39 cellular contexts compared by ENCODE assay signal in genomic region chr1:243332440-243332839, GRCh38.
"Had no signal": no experiment of that assay in that cellular context is flagged by ENCODE, and none has a peak within 500 bp of the region (broad histone marks: within the 10 kb centered on the region; RNA-seq: fewer than 3 reads in every experiment).

No MANE protein-coding gene starts in this region.

- FAIRE-seq: astrocyte, TTC549 had no signal

- H3K27ac Mint-ChIP-seq: activated B cell treated with CpG ODN at 0.5 μM for 24 hours; activated CD4-positive, alpha-beta memory T cell treated with anti-CD3 and anti-CD28 coated beads for 36 hours; activated CD8-positive, alpha-beta T cell treated with anti-CD3 and anti-CD28 coated beads for 36 hours; activated naive CD4-positive, alpha-beta T cell treated with anti-CD3 and anti-CD28 coated beads for 36 hours; activated naive CD4-positive, alpha-beta T cell treated with anti-CD3 and anti-CD28 coated beads, Interleukin-2, amount 50 U/mL, for 72 hours; activated naive CD8-positive, alpha-beta T cell treated with anti-CD3 and anti-CD28 coated beads for 36 hours; activated T-cell treated with anti-CD3 and anti-CD28 coated beads, Interleukin-2, amount 50 U/mL, for 72 hours; activated T-helper 1 cell treated with anti-CD3 and anti-CD28 coated beads, Interleukin-12 subunit alpha, Interleukin-12 subunit beta, Interleukin-2, Interleukin-4 antibody, amounts not matched to agents 30 ng/mL and 10 ng/mL and 1 ng/mL, durations not matched to agents 14 hours and 24 hours and 36 hours; activated T-helper 17 cell treated with anti-CD3 and anti-CD28 coated beads, Interleukin-2, amount 50 U/mL, for 72 hours; T-helper 1 cell treated with Interleukin-12 subunit alpha and Interleukin-12 subunit beta and Interleukin-4 antibody, amounts not matched to agents 30 μg/mL and 1 μg/mL, for 36 hours; T-helper 2 cell treated with Interferon-gamma antibody and Interleukin-4, amounts not matched to agents 5 μg/mL and 100 μg/mL, for 36 hours had no signal

- H3K27me3 Mint-ChIP-seq: activated B cell treated with CpG ODN at 0.5 μM for 24 hours; activated CD4-positive, alpha-beta memory T cell treated with anti-CD3 and anti-CD28 coated beads for 36 hours; activated CD8-positive, alpha-beta T cell treated with anti-CD3 and anti-CD28 coated beads for 36 hours; activated naive CD8-positive, alpha-beta T cell treated with anti-CD3 and anti-CD28 coated beads for 36 hours; activated T-helper 17 cell treated with anti-CD3 and anti-CD28 coated beads, Interleukin-2, amount 50 U/mL, for 72 hours; central memory CD8-positive, alpha-beta T cell had no signal

- DNase-seq: activated B cell treated with CpG ODN at 0.5 μM for 24 hours; activated CD4-positive, alpha-beta memory T cell treated with anti-CD3 and anti-CD28 coated beads for 36 hours; activated CD4-positive, alpha-beta T cell treated with anti-CD3 and anti-CD28 coated beads for 4 hours; activated CD4-positive, alpha-beta T cell treated with anti-CD3 and anti-CD28 coated beads, Interleukin-2, amount 50 U/mL, for 1 hour; activated CD4-positive, alpha-beta T cell treated with anti-CD3 and anti-CD28 coated beads, Interleukin-2, amount 50 U/mL, for 4 hours; activated CD4-positive, CD25-positive, alpha-beta regulatory T cell treated with anti-CD3 and anti-CD28 coated beads, Interleukin-2, amount 50 U/mL, for 72 hours; activated CD8-positive, alpha-beta memory T cell treated with anti-CD3 and anti-CD28 coated beads, Interleukin-2, amount 50 U/mL, for 4 hours; activated CD8-positive, alpha-beta T cell treated with anti-CD3 and anti-CD28 coated beads for 36 hours; activated effector memory CD4-positive, alpha-beta T cell treated with anti-CD3 and anti-CD28 coated beads, Interleukin-2, amount 50 U/mL, for 16 hours; activated gamma-delta T cell treated with Interleukin-2 at 50 U/mL for 16 hours; activated naive CD4-positive, alpha-beta T cell; activated naive CD4-positive, alpha-beta T cell treated with anti-CD3 and anti-CD28 coated beads for 36 hours; activated naive CD4-positive, alpha-beta T cell treated with anti-CD3 and anti-CD28 coated beads, Interleukin-2, amount 50 U/mL, for 16 hours; activated naive CD8-positive, alpha-beta T cell treated with anti-CD3 and anti-CD28 coated beads for 36 hours; activated T-cell treated with anti-CD3 and anti-CD28 coated beads for 4 hours; activated T-cell treated with anti-CD3 and anti-CD28 coated beads, Interleukin-2, amount 50 U/mL, for 1 hour; activated T-cell treated with anti-CD3 and anti-CD28 coated beads, Interleukin-2, amount 50 U/mL, for 4 hours; activated T-cell treated with anti-CD3 and anti-CD28 coated beads, Interleukin-2, amount 50 U/mL, for 72 hours; adrenal gland; amniotic stem cell; aorta; body of pancreas; brain microvascular endothelial cell; caudate nucleus; cerebellar nuclear complex; colonic mucosa; T-helper 2 cell; T-helper 9 cell had no signal

- H3K27me3 ChIP-seq: adrenal gland, body of pancreas, brain microvascular endothelial cell, breast epithelium, cardiac muscle cell, colonic mucosa had no signal

- H3K36me3 ChIP-seq: breast epithelium had no signal

- H3K4me1 ChIP-seq: body of pancreas, breast epithelium, colonic mucosa had no signal

- H3K4me3 Mint-ChIP-seq: activated B cell treated with CpG ODN at 0.5 μM for 24 hours; activated CD4-positive, alpha-beta memory T cell treated with anti-CD3 and anti-CD28 coated beads for 36 hours; activated CD8-positive, alpha-beta T cell treated with anti-CD3 and anti-CD28 coated beads for 36 hours; activated naive CD4-positive, alpha-beta T cell treated with anti-CD3 and anti-CD28 coated beads for 36 hours; activated naive CD8-positive, alpha-beta T cell treated with anti-CD3 and anti-CD28 coated beads for 36 hours; activated T-cell treated with anti-CD3 and anti-CD28 coated beads, Interleukin-2, amount 50 U/mL, for 4 hours; activated T-cell treated with anti-CD3 and anti-CD28 coated beads, Interleukin-2, amount 50 U/mL, for 72 hours; activated T-helper 1 cell treated with anti-CD3 and anti-CD28 coated beads, Interleukin-12 subunit alpha, Interleukin-12 subunit beta, Interleukin-2, Interleukin-4 antibody, amounts not matched to agents 30 ng/mL and 10 ng/mL and 1 ng/mL, durations not matched to agents 14 hours and 24 hours and 36 hours; activated T-helper 17 cell treated with anti-CD3 and anti-CD28 coated beads, Interleukin-2, amount 50 U/mL, for 72 hours; central memory CD8-positive, alpha-beta T cell; T-helper 1 cell treated with Interleukin-12 subunit alpha and Interleukin-12 subunit beta and Interleukin-4 antibody, amounts not matched to agents 30 μg/mL and 1 μg/mL, for 36 hours; T-helper 2 cell treated with Interferon-gamma antibody and Interleukin-4, amounts not matched to agents 5 μg/mL and 100 μg/mL, for 36 hours had no signal

- H3K27ac ChIP-seq: adrenal gland, body of pancreas, brain microvascular endothelial cell, breast epithelium, cardiac muscle cell, colonic mucosa, VCaP had no signal

- H3K4me1 Mint-ChIP-seq: central memory CD8-positive, alpha-beta T cell had no signal

- H3K9me3 Mint-ChIP-seq: activated B cell treated with CpG ODN at 0.5 μM for 24 hours; activated CD4-positive, alpha-beta memory T cell treated with anti-CD3 and anti-CD28 coated beads for 36 hours; activated CD8-positive, alpha-beta T cell treated with anti-CD3 and anti-CD28 coated beads for 36 hours; activated naive CD4-positive, alpha-beta T cell treated with anti-CD3 and anti-CD28 coated beads for 36 hours; activated naive CD4-positive, alpha-beta T cell treated with anti-CD3 and anti-CD28 coated beads, Interleukin-2, amount 50 U/mL, for 72 hours; activated naive CD8-positive, alpha-beta T cell treated with anti-CD3 and anti-CD28 coated beads for 36 hours; activated T-cell treated with anti-CD3 and anti-CD28 coated beads, Interleukin-2, amount 50 U/mL, for 4 hours; activated T-cell treated with anti-CD3 and anti-CD28 coated beads, Interleukin-2, amount 50 U/mL, for 72 hours; activated T-helper 1 cell treated with anti-CD3 and anti-CD28 coated beads, Interleukin-12 subunit alpha, Interleukin-12 subunit beta, Interleukin-2, Interleukin-4 antibody, amounts not matched to agents 30 ng/mL and 10 ng/mL and 1 ng/mL, durations not matched to agents 14 hours and 24 hours and 36 hours; activated T-helper 17 cell treated with anti-CD3 and anti-CD28 coated beads, Interleukin-2, amount 50 U/mL, for 72 hours; central memory CD8-positive, alpha-beta T cell; T-helper 1 cell treated with Interleukin-12 subunit alpha and Interleukin-12 subunit beta and Interleukin-4 antibody, amounts not matched to agents 30 μg/mL and 1 μg/mL, for 36 hours; T-helper 2 cell treated with Interferon-gamma antibody and Interleukin-4, amounts not matched to agents 5 μg/mL and 100 μg/mL, for 36 hours had no signal

- H3K9me3 ChIP-seq: adrenal gland, body of pancreas, breast epithelium, colonic mucosa had no signal

- ATAC-seq: activated CD8-positive, alpha-beta T cell treated with anti-CD3 and anti-CD28 coated beads for 36 hours; activated naive CD4-positive, alpha-beta T cell treated with anti-CD3 and anti-CD28 coated beads, Interleukin-2, amount 50 U/mL, for 72 hours; activated T-cell treated with anti-CD3 and anti-CD28 coated beads, Interleukin-2, amount 50 U/mL, for 4 hours; activated T-cell treated with anti-CD3 and anti-CD28 coated beads, Interleukin-2, amount 50 U/mL, for 72 hours; activated T-helper 17 cell treated with anti-CD3 and anti-CD28 coated beads, Interleukin-2, amount 50 U/mL, for 72 hours; body of pancreas had no signal

- H3K4me3 ChIP-seq: adrenal gland, body of pancreas, breast epithelium, cardiac muscle cell, colonic mucosa had no signal
